2 cellular contexts compared by ENCODE assay signal in the genomic region with DNA sequence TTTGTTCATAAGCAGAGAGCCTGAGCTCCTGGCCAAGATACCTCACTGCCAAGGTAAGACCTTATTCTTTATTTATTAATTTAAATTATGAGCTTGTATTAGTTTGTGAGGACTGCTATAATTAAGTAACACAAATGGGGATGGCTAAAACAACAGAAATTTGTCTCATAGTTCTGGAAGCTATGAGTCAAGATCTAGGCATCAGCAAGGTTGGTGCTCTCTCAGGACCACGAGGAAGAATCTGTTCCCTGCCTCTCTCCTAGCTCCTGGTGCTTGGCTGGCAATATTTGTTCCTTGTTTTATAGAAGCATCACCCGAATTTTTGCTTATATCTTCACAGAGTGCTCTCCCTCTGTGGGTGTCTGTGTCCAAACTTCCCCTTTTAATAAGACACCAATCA.
TF ChIP-seq lines count a peak whose summit lies in the region.

No MANE protein-coding gene starts in this region.

TF ChIP-seq in SK-N-SH, 30 proteins besides CTCF, POLR2A, EP300 and RAD21 (continued from another document):
- TF ChIP-seq, protein P1, sequence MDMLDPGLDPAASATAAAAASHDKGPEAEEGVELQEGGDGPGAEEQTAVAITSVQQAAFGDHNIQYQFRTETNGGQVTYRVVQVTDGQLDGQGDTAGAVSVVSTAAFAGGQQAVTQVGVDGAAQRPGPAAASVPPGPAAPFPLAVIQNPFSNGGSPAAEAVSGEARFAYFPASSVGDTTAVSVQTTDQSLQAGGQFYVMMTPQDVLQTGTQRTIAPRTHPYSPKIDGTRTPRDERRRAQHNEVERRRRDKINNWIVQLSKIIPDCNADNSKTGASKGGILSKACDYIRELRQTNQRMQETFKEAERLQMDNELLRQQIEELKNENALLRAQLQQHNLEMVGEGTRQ (IDR thresholded peaks at IDR 0.05; ENCODE audit: borderline replicate concordance, low read depth, low read length): no peak
- TF ChIP-seq, protein P2, sequence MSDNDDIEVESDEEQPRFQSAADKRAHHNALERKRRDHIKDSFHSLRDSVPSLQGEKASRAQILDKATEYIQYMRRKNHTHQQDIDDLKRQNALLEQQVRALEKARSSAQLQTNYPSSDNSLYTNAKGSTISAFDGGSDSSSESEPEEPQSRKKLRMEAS (IDR thresholded peaks at IDR 0.05; ENCODE audit: low read depth): peak; percentile 57; the same call in 1 of the 2 replicates
- no peak for TF ChIP-seq CHD2 (IDR thresholded peaks at IDR 0.05; ENCODE audit: low read length, partially characterized antibody)
- TF ChIP-seq FOSL2 (IDR thresholded peaks at IDR 0.05; ENCODE audit: borderline replicate concordance, low read depth): peak; percentile 31; the same call in 1 of the 2 replicates
- TF ChIP-seq YY1 (IDR thresholded peaks at IDR 0.05; ENCODE audit: low read depth): no peak
- TF ChIP-seq GABPA (IDR thresholded peaks at IDR 0.05; ENCODE audit: low read depth): no peak
TF ChIP-seq in SK-N-SH: peak in this region for 2.

TF ChIP-seq in SK-N-SH treated with all-trans-retinoic acid at 6 μM for 48 hours, 23 proteins besides CTCF, POLR2A, EP300 and RAD21 (continued from another document):
- TF ChIP-seq ZNF8 (CRISPR knock-in tag; IDR thresholded peaks at IDR 0.05) (no peak), CSDC2 (CRISPR knock-in tag; IDR thresholded peaks at IDR 0.05) (no peak), BACH2 (CRISPR knock-in tag; IDR thresholded peaks at IDR 0.05; ENCODE audit: borderline replicate concordance) (no peak), GLIS3 (CRISPR knock-in tag; IDR thresholded peaks at IDR 0.05) (no peak), ZFP3 (CRISPR knock-in tag; IDR thresholded peaks at IDR 0.05) (no peak), SNAI2 (CRISPR knock-in tag; IDR thresholded peaks at IDR 0.05) (no peak), PPARA (CRISPR knock-in tag; IDR thresholded peaks at IDR 0.05; ENCODE audit: borderline replicate concordance) (no peak), ZC3H10 (CRISPR knock-in tag; IDR thresholded peaks at IDR 0.05) (no peak), RARB (CRISPR knock-in tag; IDR thresholded peaks at IDR 0.05) (no peak), TCF4 (CRISPR knock-in tag; IDR thresholded peaks at IDR 0.05; ENCODE audit: borderline replicate concordance) (no peak), TOX (CRISPR knock-in tag; IDR thresholded peaks at IDR 0.05; ENCODE audit: borderline replicate concordance) (no peak)
- TF ChIP-seq, protein P3, sequence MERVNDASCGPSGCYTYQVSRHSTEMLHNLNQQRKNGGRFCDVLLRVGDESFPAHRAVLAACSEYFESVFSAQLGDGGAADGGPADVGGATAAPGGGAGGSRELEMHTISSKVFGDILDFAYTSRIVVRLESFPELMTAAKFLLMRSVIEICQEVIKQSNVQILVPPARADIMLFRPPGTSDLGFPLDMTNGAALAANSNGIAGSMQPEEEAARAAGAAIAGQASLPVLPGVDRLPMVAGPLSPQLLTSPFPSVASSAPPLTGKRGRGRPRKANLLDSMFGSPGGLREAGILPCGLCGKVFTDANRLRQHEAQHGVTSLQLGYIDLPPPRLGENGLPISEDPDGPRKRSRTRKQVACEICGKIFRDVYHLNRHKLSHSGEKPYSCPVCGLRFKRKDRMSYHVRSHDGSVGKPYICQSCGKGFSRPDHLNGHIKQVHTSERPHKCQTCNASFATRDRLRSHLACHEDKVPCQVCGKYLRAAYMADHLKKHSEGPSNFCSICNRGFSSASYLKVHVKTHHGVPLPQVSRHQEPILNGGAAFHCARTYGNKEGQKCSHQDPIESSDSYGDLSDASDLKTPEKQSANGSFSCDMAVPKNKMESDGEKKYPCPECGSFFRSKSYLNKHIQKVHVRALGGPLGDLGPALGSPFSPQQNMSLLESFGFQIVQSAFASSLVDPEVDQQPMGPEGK (CRISPR knock-in tag; IDR thresholded peaks at IDR 0.05; ENCODE audit: borderline replicate concordance): no peak
- TF ChIP-seq, protein P4, sequence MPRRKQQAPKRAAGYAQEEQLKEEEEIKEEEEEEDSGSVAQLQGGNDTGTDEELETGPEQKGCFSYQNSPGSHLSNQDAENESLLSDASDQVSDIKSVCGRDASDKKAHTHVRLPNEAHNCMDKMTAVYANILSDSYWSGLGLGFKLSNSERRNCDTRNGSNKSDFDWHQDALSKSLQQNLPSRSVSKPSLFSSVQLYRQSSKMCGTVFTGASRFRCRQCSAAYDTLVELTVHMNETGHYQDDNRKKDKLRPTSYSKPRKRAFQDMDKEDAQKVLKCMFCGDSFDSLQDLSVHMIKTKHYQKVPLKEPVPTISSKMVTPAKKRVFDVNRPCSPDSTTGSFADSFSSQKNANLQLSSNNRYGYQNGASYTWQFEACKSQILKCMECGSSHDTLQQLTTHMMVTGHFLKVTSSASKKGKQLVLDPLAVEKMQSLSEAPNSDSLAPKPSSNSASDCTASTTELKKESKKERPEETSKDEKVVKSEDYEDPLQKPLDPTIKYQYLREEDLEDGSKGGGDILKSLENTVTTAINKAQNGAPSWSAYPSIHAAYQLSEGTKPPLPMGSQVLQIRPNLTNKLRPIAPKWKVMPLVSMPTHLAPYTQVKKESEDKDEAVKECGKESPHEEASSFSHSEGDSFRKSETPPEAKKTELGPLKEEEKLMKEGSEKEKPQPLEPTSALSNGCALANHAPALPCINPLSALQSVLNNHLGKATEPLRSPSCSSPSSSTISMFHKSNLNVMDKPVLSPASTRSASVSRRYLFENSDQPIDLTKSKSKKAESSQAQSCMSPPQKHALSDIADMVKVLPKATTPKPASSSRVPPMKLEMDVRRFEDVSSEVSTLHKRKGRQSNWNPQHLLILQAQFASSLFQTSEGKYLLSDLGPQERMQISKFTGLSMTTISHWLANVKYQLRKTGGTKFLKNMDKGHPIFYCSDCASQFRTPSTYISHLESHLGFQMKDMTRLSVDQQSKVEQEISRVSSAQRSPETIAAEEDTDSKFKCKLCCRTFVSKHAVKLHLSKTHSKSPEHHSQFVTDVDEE (CRISPR knock-in tag; IDR thresholded peaks at IDR 0.05): no peak
